21 cellular contexts compared by ENCODE assay signal in the genomic region with DNA sequence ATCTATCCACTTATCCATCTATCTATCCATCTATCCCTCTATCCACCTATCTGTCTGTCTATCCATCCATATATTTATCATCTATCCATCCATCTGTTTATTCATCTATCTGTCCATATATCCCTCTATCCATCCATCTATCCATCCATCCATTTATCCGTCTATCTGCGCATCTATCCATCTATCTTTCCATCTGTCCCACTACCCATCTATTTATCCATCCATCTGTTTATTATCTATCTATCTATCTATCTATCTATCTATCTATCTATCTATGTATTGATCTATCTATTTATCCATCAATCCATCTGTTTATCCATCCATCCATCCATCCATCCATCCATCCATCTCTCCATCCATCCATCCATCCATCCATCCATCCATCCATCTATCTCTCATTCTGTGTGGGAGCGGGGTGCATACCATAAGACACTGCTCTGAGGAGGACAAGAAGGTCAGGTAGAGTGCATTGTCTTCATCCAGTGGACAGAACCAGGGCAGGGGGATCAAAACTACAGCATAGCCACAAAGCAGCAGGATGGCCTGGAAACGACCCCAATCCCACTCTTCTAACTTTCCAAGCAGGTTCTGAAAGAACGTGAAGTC. TPM values are rescaled to one million over a fixed set of nuclear protein-coding genes. Genes with fewer than 3 reads are reported as not detected.
DNase-seq lines count a peak whose midpoint lies in the region; ATAC-seq, FAIRE-seq and TF ChIP-seq lines count a peak whose summit lies in the region.
"Had no signal": no experiment of that assay in that cellular context is flagged by ENCODE, and none has a peak within 500 bp of the region (broad histone marks: within the 10 kb centered on the region; RNA-seq: fewer than 3 reads in every experiment).

No MANE protein-coding gene starts in this region.

- CTCF ChIA-PET in activated CD4-positive, alpha-beta memory T cell treated with anti-CD3 and anti-CD28 coated beads for 36 hours (lab: Charles Lee): no interaction called here
- CTCF ChIA-PET in activated CD4-positive, alpha-beta memory T cell treated with anti-CD3 and anti-CD28 coated beads, Interleukin-2, amount 10 ng/mL, durations not matched to agents 7 days and 5 days (lab: Charles Lee): interaction anchor here (0.8 to 8.3 kb wide), 2 partner anchors 10 to 12 kb away, joined by 3 to 102 read pairs; no protein-coding TSS in a partner anchor
- CTCF ChIA-PET in activated B cell treated with CpG ODN at 0.5 μM for 24 hours (lab: Charles Lee) (interaction anchor here (1.1 kb wide), 1 partner anchor 12 kb away, joined by 3 read pairs; no protein-coding TSS in a partner anchor), WTC11 (lab: Charles Lee) (interaction anchor here (1.1 kb wide), 1 partner anchor 8 kb away, joined by 4 read pairs; no protein-coding TSS in a partner anchor)

- ATAC-seq in activated B cell treated with CpG ODN at 0.5 μM for 24 hours (ENCODE audit: low read depth): no peak
- ATAC-seq in WTC11: no peak
- ATAC-seq: A549; CD8-positive, alpha-beta T cell; HepG2 had no signal

- no peak overlapping the region for H3K56ac ChIP-seq in H9 (ENCODE audit: insufficient read length, low read depth, low read length)

- H3K4me1 ChIP-seq in H9 (ENCODE audit: insufficient read depth, low read length): no peaks in the 10 kb centered on the region

- no peak overlapping the region for H3K27ac ChIP-seq in H9 (ENCODE audit: insufficient read length, low read depth, low read length)

- H3K18ac ChIP-seq in H9 (ENCODE audit: insufficient read length, low read depth, low read length): no peak overlapping the region

- H3K23ac ChIP-seq in H9 (ENCODE audit: insufficient read length, low read depth, low read length): no peak overlapping the region

- no peaks in the 10 kb centered on the region for H3K27me3 Mint-ChIP-seq in activated CD4-positive, alpha-beta memory T cell treated with anti-CD3 and anti-CD28 coated beads for 36 hours
- no peaks in the 10 kb centered on the region for H3K27me3 Mint-ChIP-seq in activated CD4-positive, alpha-beta memory T cell treated with anti-CD3 and anti-CD28 coated beads, Interleukin-2, amount 10 ng/mL, durations not matched to agents 7 days and 5 days
- H3K27me3 Mint-ChIP-seq in H9 (ENCODE audit: low read depth): peaks cover 9% of the 10 kb centered on the region
- H3K27me3 Mint-ChIP-seq in activated B cell treated with CpG ODN at 0.5 μM for 24 hours: no peaks in the 10 kb centered on the region
- no peaks in the 10 kb centered on the region for H3K27me3 Mint-ChIP-seq in WTC11 (ENCODE audit: low read depth)

- H3K14ac ChIP-seq in H9 (ENCODE audit: insufficient read depth, low read length): no peak overlapping the region

- H4K5ac ChIP-seq in H9 (ENCODE audit: insufficient read length, low read depth, low read length): no peak overlapping the region

- peak overlapping the region; percentile 4 for H3K27ac Mint-ChIP-seq in activated CD4-positive, alpha-beta memory T cell treated with anti-CD3 and anti-CD28 coated beads for 36 hours
- H3K27ac Mint-ChIP-seq in activated CD4-positive, alpha-beta memory T cell treated with anti-CD3 and anti-CD28 coated beads, Interleukin-2, amount 10 ng/mL, durations not matched to agents 7 days and 5 days: no peak overlapping the region
- H3K27ac Mint-ChIP-seq in H9 (no peak overlapping the region), activated B cell treated with CpG ODN at 0.5 μM for 24 hours (peak overlapping the region; percentile 67), WTC11 (no peak overlapping the region)
- H3K27ac Mint-ChIP-seq: CD8-positive, alpha-beta T cell had no signal

- H3K9me3 ChIP-seq in H9 (ENCODE audit: control insufficient read depth, low read depth, low read length): peaks cover 2% of the 10 kb centered on the region
- H3K9me3 ChIP-seq: A549 had no signal

- no peak overlapping the region for H2BK12ac ChIP-seq in H9 (ENCODE audit: insufficient read length, low read depth, low read length)

- no peak overlapping the region for H2AK5ac ChIP-seq in H9 (ENCODE audit: insufficient read length, low read length)

- intact Hi-C loops in activated CD4-positive, alpha-beta memory T cell treated with anti-CD3 and anti-CD28 coated beads for 36 hours (cut with micrococcal nuclease): no loop called here
- intact Hi-C loops in activated B cell treated with CpG ODN at 0.5 μM for 24 hours (cut with micrococcal nuclease): no loop called here

- no peak overlapping the region for H2BK15ac ChIP-seq in H9 (ENCODE audit: low read depth, low read length)

- H2BK20ac ChIP-seq in H9 (ENCODE audit: low read depth, low read length, poor library complexity, severe bottlenecking): no peak overlapping the region

- POLR2A ChIA-PET in activated CD4-positive, alpha-beta memory T cell treated with anti-CD3 and anti-CD28 coated beads for 36 hours (lab: Charles Lee): interaction anchor here (4.1 kb wide), 1 partner anchor 11 kb away, joined by 65 read pairs; no protein-coding TSS in a partner anchor
- POLR2A ChIA-PET in activated CD4-positive, alpha-beta memory T cell treated with anti-CD3 and anti-CD28 coated beads, Interleukin-2, amount 10 ng/mL, durations not matched to agents 7 days and 5 days (lab: Charles Lee): interaction anchor here (1.0 to 8.3 kb wide), 7 partner anchors 9 to 463 kb away, joined by 3 to 137 read pairs (median 3); a partner anchor contains a TSS
- POLR2A ChIA-PET in activated B cell treated with CpG ODN at 0.5 μM for 24 hours (lab: Charles Lee) (interaction anchor here (0.8 to 8.3 kb wide), 6 partner anchors 9 to 204 kb away, joined by 3 to 177 read pairs (median 22); a partner anchor contains a TSS), WTC11 (lab: Charles Lee) (no interaction called here)

- H3K4me3 Mint-ChIP-seq in activated CD4-positive, alpha-beta memory T cell treated with anti-CD3 and anti-CD28 coated beads for 36 hours: no peak overlapping the region
- H3K4me3 Mint-ChIP-seq in activated CD4-positive, alpha-beta memory T cell treated with anti-CD3 and anti-CD28 coated beads, Interleukin-2, amount 10 ng/mL, durations not matched to agents 7 days and 5 days: no peak overlapping the region
- H3K4me3 Mint-ChIP-seq in H9 (no peak overlapping the region), activated B cell treated with CpG ODN at 0.5 μM for 24 hours (no peak overlapping the region), WTC11 (no peak overlapping the region)
- H3K4me3 Mint-ChIP-seq: CD8-positive, alpha-beta T cell had no signal

- H3K9me3 Mint-ChIP-seq in activated CD4-positive, alpha-beta memory T cell treated with anti-CD3 and anti-CD28 coated beads for 36 hours: peaks cover under 1% of the 10 kb centered on the region
- H3K9me3 Mint-ChIP-seq in activated CD4-positive, alpha-beta memory T cell treated with anti-CD3 and anti-CD28 coated beads, Interleukin-2, amount 10 ng/mL, durations not matched to agents 7 days and 5 days: no peaks in the 10 kb centered on the region
- H3K9me3 Mint-ChIP-seq in H9 (peaks cover 17 to 21% of the 10 kb centered on the region in 2 experiments), activated B cell treated with CpG ODN at 0.5 μM for 24 hours (no peaks in the 10 kb centered on the region), WTC11 (peaks cover 31% of the 10 kb centered on the region)
- H3K9me3 Mint-ChIP-seq: CD8-positive, alpha-beta T cell had no signal

- no peak overlapping the region for H2AFZ ChIP-seq in H9 (ENCODE audit: low read length)

- H3K79me2 ChIP-seq in H9 (ENCODE audit: insufficient read depth, low read length): no peaks in the 10 kb centered on the region

- no peaks in the 10 kb centered on the region for H3K27me3 ChIP-seq in H9 (ENCODE audit: insufficient read depth, low read length)
- H3K27me3 ChIP-seq: BLaER1 treated with 17β-estradiol and CSF1 and Interleukin-3, amounts not matched to agents 10 nM and 100 nM had no signal

- no peak overlapping the region for H3K4ac ChIP-seq in H9 (ENCODE audit: low read depth, low read length)

- H3K9ac ChIP-seq in H9 (ENCODE audit: extremely low read depth, insufficient read length, low read length): no peak overlapping the region

- H3K23me2 ChIP-seq in H9 (ENCODE audit: insufficient read length, low read depth, low read length, poor library complexity, severe bottlenecking): no peaks in the 10 kb centered on the region

- H4K91ac ChIP-seq in H9 (ENCODE audit: insufficient read length, low read depth, low read length): no peak overlapping the region

- no peak for FAIRE-seq in D721Med (lab: Jason Lieb, UNC)
- FAIRE-seq: A549, HepG2 had no signal

- H2BK5ac ChIP-seq in H9 (ENCODE audit: insufficient read length, low read length): no peak overlapping the region

- no peak overlapping the region for H3T11ph ChIP-seq in H9 (ENCODE audit: low read length)

- H4K8ac ChIP-seq in H9 (replicated peaks; ENCODE audit: insufficient read length, low read depth, low read length): no peak overlapping the region

- peaks cover 72% of the 10 kb centered on the region for H3K4me1 Mint-ChIP-seq in activated CD4-positive, alpha-beta memory T cell treated with anti-CD3 and anti-CD28 coated beads for 36 hours (ENCODE audit: low read depth)
- H3K4me1 Mint-ChIP-seq in activated CD4-positive, alpha-beta memory T cell treated with anti-CD3 and anti-CD28 coated beads, Interleukin-2, amount 10 ng/mL, durations not matched to agents 7 days and 5 days: peaks cover 72% of the 10 kb centered on the region
- H3K4me1 Mint-ChIP-seq in H9: peaks cover 9 to 35% of the 10 kb centered on the region in 2 experiments; a peak in 3 of 4 replicates
- H3K4me1 Mint-ChIP-seq in activated B cell treated with CpG ODN at 0.5 μM for 24 hours: peaks cover 62% of the 10 kb centered on the region
- peaks cover 27% of the 10 kb centered on the region for H3K4me1 Mint-ChIP-seq in WTC11

- no CpG with 5 or more reads among the region's 5 CpGs for WGBS in H9 (ENCODE audit: extremely low coverage, insufficient read length, low lambda C conversion rate)

- DNase-seq in activated CD4-positive, alpha-beta memory T cell treated with anti-CD3 and anti-CD28 coated beads for 36 hours: no peak
- DNase-seq in activated CD4-positive, alpha-beta memory T cell treated with anti-CD3 and anti-CD28 coated beads, Interleukin-2, amount 10 ng/mL, durations not matched to agents 7 days and 5 days: no peak
- DNase-seq in H9 (peak; percentile 6), activated B cell treated with CpG ODN at 0.5 μM for 24 hours (no peak), D721Med (ENCODE audit: insufficient read length, low spot score) (no peak), WTC11 (ENCODE audit: low spot score) (no peak)
- peak; percentile 12 for DNase-seq in stimulated activated CD8-positive, alpha-beta memory T cell treated with anti-CD3 and anti-CD28 coated beads, Interleukin-4, amount 100 ng/mL, for 48 hours
- DNase-seq: Calu3, DMS53, GOT3, KG1, MV-4-11, NCI-H1694 treated with DMSO at 0.1 percent for 48 hours, NCI-H2227 treated with DMSO at 0.1 percent for 48 hours, NCI-H82, SHP77 had no signal

- no peaks in the 10 kb centered on the region for H4K20me1 ChIP-seq in H9 (ENCODE audit: control insufficient read depth, insufficient read depth, insufficient read length)
- H4K20me1 ChIP-seq: BLaER1 treated with 17β-estradiol and CSF1 and Interleukin-3, amounts not matched to agents 10 nM and 100 nM had no signal

- no peaks in the 10 kb centered on the region for H3K36me3 Mint-ChIP-seq in activated CD4-positive, alpha-beta memory T cell treated with anti-CD3 and anti-CD28 coated beads for 36 hours
- H3K36me3 Mint-ChIP-seq in activated CD4-positive, alpha-beta memory T cell treated with anti-CD3 and anti-CD28 coated beads, Interleukin-2, amount 10 ng/mL, durations not matched to agents 7 days and 5 days (ENCODE audit: low read depth): no peaks in the 10 kb centered on the region
- peaks cover 0 to 10% (median 6%) of the 10 kb centered on the region in 3 experiments; a peak in 2 of 7 replicates for H3K36me3 Mint-ChIP-seq in H9 (ENCODE audit: insufficient read depth in 1 of 3, low read depth in 3 of 3)
- H3K36me3 Mint-ChIP-seq in activated B cell treated with CpG ODN at 0.5 μM for 24 hours (ENCODE audit: low read depth): no peaks in the 10 kb centered on the region
- H3K36me3 Mint-ChIP-seq in WTC11: peaks cover 12% of the 10 kb centered on the region

- H3K4me2 ChIP-seq in H9 (ENCODE audit: insufficient read depth, insufficient read length, low read length): no peak overlapping the region
- H3K4me2 ChIP-seq: A549 had no signal

- H2BK120ac ChIP-seq in H9 (ENCODE audit: low read depth, low read length, poor library complexity, severe bottlenecking): no peak overlapping the region

- TF ChIP-seq CTCF in H9 (conservative IDR thresholded peaks at IDR 0.05) (no peak), activated B cell treated with CpG ODN at 0.5 μM for 24 hours (IDR thresholded peaks at IDR 0.05) (no peak), D721Med (IDR thresholded peaks at IDR 0.05; ENCODE audit: insufficient read depth, missing control alignments) (no peak), WTC11 (IDR thresholded peaks at IDR 0.05) (no peak)

- no peaks in the 10 kb centered on the region for H3K79me1 ChIP-seq in H9 (ENCODE audit: insufficient read depth, low read depth, low read length, poor library complexity, severe bottlenecking)

RNA-seq across cellular contexts. Expression of a gene that starts 53.2 kb away (rescaled TPM):
- total RNA-seq in activated CD4-positive, alpha-beta memory T cell treated with anti-CD3 and anti-CD28 coated beads for 36 hours: under 1 TPM; 0.12 to 0.29 TPM
- 1 to 10 TPM; 3.0 to 3.6 TPM for total RNA-seq in activated CD4-positive, alpha-beta memory T cell treated with anti-CD3 and anti-CD28 coated beads, Interleukin-2, amount 10 ng/mL, durations not matched to agents 7 days and 5 days
- total RNA-seq in H9 (2021) (0.09 TPM in 1 of 2 replicates, not detected in the other), activated B cell treated with CpG ODN at 0.5 μM for 24 hours (not detected in 2 replicates), WTC11 (2021) (0.09 to 0.27 TPM (median 0.09 TPM) in 3 replicates)
- total RNA-seq: Calu3; CD8-positive, alpha-beta T cell; HepG2; RPMI7951 had no signal

Comparison
In these comparisons a context has a peak if more than half of its experiments do, and no peak if none do; other contexts are left out.
1. H3K27ac Mint-ChIP-seq: peak in activated CD4-positive, alpha-beta memory T cell treated with anti-CD3 and anti-CD28 coated beads for 36 hours (single experiment) and activated B cell treated with CpG ODN at 0.5 μM for 24 hours (single experiment); none in activated CD4-positive, alpha-beta memory T cell treated with anti-CD3 and anti-CD28 coated beads, Interleukin-2, amount 10 ng/mL, durations not matched to agents 7 days and 5 days (single experiment), H9 (0 of 3) and WTC11 (single experiment).
2. DNase-seq: peak in H9 (single experiment) and stimulated activated CD8-positive, alpha-beta memory T cell treated with anti-CD3 and anti-CD28 coated beads, Interleukin-4, amount 100 ng/mL, for 48 hours (single experiment); none in activated CD4-positive, alpha-beta memory T cell treated with anti-CD3 and anti-CD28 coated beads for 36 hours (single experiment), activated CD4-positive, alpha-beta memory T cell treated with anti-CD3 and anti-CD28 coated beads, Interleukin-2, amount 10 ng/mL, durations not matched to agents 7 days and 5 days (single experiment), activated B cell treated with CpG ODN at 0.5 μM for 24 hours (single experiment), D721Med (single experiment) and WTC11 (single experiment).